Comparison of ENCODE assay signal across 16 cellular contexts in the genomic region with DNA sequence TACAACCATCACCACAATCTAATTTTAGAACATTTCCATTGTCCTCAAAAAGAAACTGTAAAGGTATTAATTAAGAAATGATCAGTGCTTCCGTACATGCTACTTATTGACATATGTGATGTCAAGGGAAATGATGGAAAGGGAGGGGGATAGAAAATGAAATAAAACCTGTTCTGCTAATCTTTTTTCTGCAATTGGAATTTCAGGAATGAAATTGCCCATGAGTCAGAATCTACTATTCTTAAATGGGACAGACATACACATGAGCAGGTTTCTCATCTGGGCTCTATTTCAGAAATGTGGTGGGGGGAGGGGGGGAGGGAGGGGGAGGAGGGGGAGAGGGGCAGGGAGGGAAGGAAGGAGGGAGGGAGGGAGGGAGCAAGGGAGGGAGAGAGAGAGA.
A peak's percentile ranks its signal among the peaks of the same experiment; 100 is the strongest.
DNase-seq lines count a peak whose midpoint lies in the region; ATAC-seq, FAIRE-seq and TF ChIP-seq lines count a peak whose summit lies in the region.
"Had no signal": no experiment of that assay in that cellular context is flagged by ENCODE, and none has a peak within 500 bp of the region (broad histone marks: within the 10 kb centered on the region; RNA-seq: fewer than 3 reads in every experiment).

No MANE protein-coding gene starts in this region.

- in situ Hi-C loops in astrocyte of the spinal cord (cut with HindIII; ENCODE audit: low sequenced_read_pairs) = no loop called here

- FAIRE-seq in urothelium cell line (lab: Jason Lieb, UNC) = no peak
- FAIRE-seq: H1 had no signal

- ATAC-seq in GM21529 (IDR thresholded peaks at IDR 0.05; ENCODE audit: unreplicated experiment) = no peak

- no peak overlapping the region for H3K4me3 ChIP-seq in astrocyte of the spinal cord (ENCODE audit: low read depth, low read length)

- no peak for TF ChIP-seq CTCF in astrocyte of the spinal cord (IDR thresholded peaks at IDR 0.05; ENCODE audit: low read depth, low read length)

- DNase-seq in M059J (ENCODE audit: low read depth) (peak; percentile 33), astrocyte of the spinal cord (ENCODE audit: low read depth, low spot score) (peak; percentile 26), kidney glomerular epithelial cell (lab: John Stamatoyannopoulos, UW) (peak; percentile 3), urothelium cell line (ENCODE audit: low spot score) (peak; percentile 28), cortex of kidney (lab: John Stamatoyannopoulos, UW) (no peak)
- DNase-seq in effector CD4-positive, alpha-beta T cell = no peak
- no peak for DNase-seq in activated naive CD4-positive, alpha-beta T cell (lab: John Stamatoyannopoulos, UW)
- DNase-seq: Calu3; CD4-positive, alpha-beta memory T cell; KG1; NCI-H1436 treated with DMSO at 0.1 percent for 48 hours; NCI-H2081; NCI-H510A treated with DMSO at 0.1 percent for 48 hours; SIG-M5 had no signal

Comparison
In these comparisons a context has a peak if more than half of its experiments do, and no peak if none do; other contexts are left out.
1. DNase-seq: peak in M059J (single experiment), astrocyte of the spinal cord (single experiment), kidney glomerular epithelial cell (single experiment) and urothelium cell line (single experiment); none in effector CD4-positive, alpha-beta T cell (single experiment), cortex of kidney (single experiment) and activated naive CD4-positive, alpha-beta T cell (0 of 4).